19 cellular contexts compared by ENCODE assay signal in the genomic region with DNA sequence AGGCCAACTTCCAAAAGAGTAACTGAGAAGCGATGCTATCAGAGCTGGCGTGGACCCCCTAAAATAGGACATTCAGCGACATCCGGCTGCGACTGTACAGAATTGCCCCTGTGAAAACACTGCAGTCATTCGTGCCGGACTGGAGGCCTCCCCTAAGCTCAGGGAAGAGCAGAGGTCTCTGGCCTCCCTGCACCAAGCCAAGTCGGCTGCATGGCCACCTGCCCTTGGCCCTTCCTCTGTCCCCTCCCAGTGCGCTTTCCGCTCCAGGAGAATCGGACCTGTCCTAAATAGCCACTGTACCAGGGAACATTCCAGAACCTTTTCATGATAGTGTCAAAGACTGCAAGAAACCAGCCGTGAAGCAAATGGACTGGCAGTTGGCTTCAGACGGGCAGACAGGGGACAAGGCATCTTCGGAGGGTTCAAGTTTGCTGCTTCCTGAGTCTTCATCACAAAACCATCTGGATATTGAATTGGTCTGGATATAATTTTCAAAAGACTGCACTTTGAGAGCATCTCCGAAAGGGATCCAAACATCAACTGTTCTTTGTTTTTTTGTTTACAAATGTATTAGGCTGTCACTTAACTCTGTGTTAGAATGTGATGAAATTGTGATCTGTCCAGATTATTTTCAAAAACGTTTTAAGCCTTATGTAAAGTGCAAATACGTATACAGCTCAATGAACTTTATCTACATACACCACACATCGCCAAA. TPM values are rescaled to one million over a fixed set of nuclear protein-coding genes. Genes with fewer than 3 reads are reported as not detected.
"Had no signal": no experiment of that assay in that cellular context is flagged by ENCODE, and none has a peak within 500 bp of the region (broad histone marks: within the 10 kb centered on the region; RNA-seq: fewer than 3 reads in every experiment).

No MANE protein-coding gene starts in this region.

- H3K27me3 ChIP-seq: cardiac muscle cell, suprapubic skin had no signal

- ATAC-seq: esophagus mucosa; mucosa of descending colon; naive thymus-derived CD4-positive, alpha-beta T cell; right cardiac atrium had no signal

- H3K27ac Mint-ChIP-seq: activated naive CD4-positive, alpha-beta T cell treated with anti-CD3 and anti-CD28 coated beads for 36 hours; memory B cell; stimulated activated naive CD8-positive, alpha-beta T cell treated with anti-CD3 and anti-CD28 coated beads, Interleukin-15, Interleukin-2, amounts not matched to agents 100 ng/mL and 50 ng/mL, for 24 hours; T-helper 1 cell treated with Interleukin-12 subunit alpha and Interleukin-12 subunit beta and Interleukin-4 antibody, amounts not matched to agents 30 μg/mL and 1 μg/mL, for 36 hours; type B pancreatic cell had no signal

- H3K9me3 Mint-ChIP-seq: activated naive CD4-positive, alpha-beta T cell treated with anti-CD3 and anti-CD28 coated beads for 36 hours; memory B cell; stimulated activated naive CD8-positive, alpha-beta T cell treated with anti-CD3 and anti-CD28 coated beads, Interleukin-15, Interleukin-2, amounts not matched to agents 100 ng/mL and 50 ng/mL, for 24 hours; T-helper 1 cell treated with Interleukin-12 subunit alpha and Interleukin-12 subunit beta and Interleukin-4 antibody, amounts not matched to agents 30 μg/mL and 1 μg/mL, for 36 hours; type B pancreatic cell had no signal

- H3K36me3 ChIP-seq: cardiac muscle cell, prostate gland had no signal

- H3K27me3 Mint-ChIP-seq: stimulated activated naive CD8-positive, alpha-beta T cell treated with anti-CD3 and anti-CD28 coated beads, Interleukin-15, Interleukin-2, amounts not matched to agents 100 ng/mL and 50 ng/mL, for 24 hours; type B pancreatic cell had no signal

- H3K36me3 Mint-ChIP-seq: memory B cell; naive thymus-derived CD4-positive, alpha-beta T cell; type B pancreatic cell had no signal

- H3K4me1 Mint-ChIP-seq: memory B cell had no signal

- H3K4me3 Mint-ChIP-seq: activated naive CD4-positive, alpha-beta T cell treated with anti-CD3 and anti-CD28 coated beads for 36 hours; memory B cell; stimulated activated naive CD8-positive, alpha-beta T cell treated with anti-CD3 and anti-CD28 coated beads, Interleukin-15, Interleukin-2, amounts not matched to agents 100 ng/mL and 50 ng/mL, for 24 hours; T-helper 1 cell treated with Interleukin-12 subunit alpha and Interleukin-12 subunit beta and Interleukin-4 antibody, amounts not matched to agents 30 μg/mL and 1 μg/mL, for 36 hours; type B pancreatic cell had no signal

- H3K4me1 ChIP-seq: prostate gland, suprapubic skin had no signal

- H3K4me3 ChIP-seq: cardiac muscle cell, left ventricle myocardium inferior, mucosa of descending colon, prostate gland, smooth muscle cell, suprapubic skin had no signal

- DNase-seq: activated CD4-positive, alpha-beta T cell treated with anti-CD3 and anti-CD28 coated beads, Interleukin-2, amount 50 U/mL, for 1 hour; activated CD4-positive, CD25-positive, alpha-beta regulatory T cell; activated naive CD4-positive, alpha-beta T cell treated with anti-CD3 and anti-CD28 coated beads for 36 hours; activated T-cell treated with anti-CD3 and anti-CD28 coated beads for 4 hours; hippocampal formation; left ventricle myocardium inferior; nucleus accumbens had no signal

- H3K9me3 ChIP-seq: left ventricle myocardium inferior, mucosa of descending colon, prostate gland, suprapubic skin had no signal

- H3K4me2 ChIP-seq: smooth muscle cell had no signal

- H3K27ac ChIP-seq: cardiac muscle cell, left ventricle myocardium inferior, prostate gland, suprapubic skin had no signal

RNA-seq across cellular contexts. Expression of gene TNFRSF6B, which starts 59.6 kb away (rescaled TPM):
- total RNA-seq: activated naive CD4-positive, alpha-beta T cell treated with anti-CD3 and anti-CD28 coated beads for 36 hours had no signal
